In the genomic region with DNA sequence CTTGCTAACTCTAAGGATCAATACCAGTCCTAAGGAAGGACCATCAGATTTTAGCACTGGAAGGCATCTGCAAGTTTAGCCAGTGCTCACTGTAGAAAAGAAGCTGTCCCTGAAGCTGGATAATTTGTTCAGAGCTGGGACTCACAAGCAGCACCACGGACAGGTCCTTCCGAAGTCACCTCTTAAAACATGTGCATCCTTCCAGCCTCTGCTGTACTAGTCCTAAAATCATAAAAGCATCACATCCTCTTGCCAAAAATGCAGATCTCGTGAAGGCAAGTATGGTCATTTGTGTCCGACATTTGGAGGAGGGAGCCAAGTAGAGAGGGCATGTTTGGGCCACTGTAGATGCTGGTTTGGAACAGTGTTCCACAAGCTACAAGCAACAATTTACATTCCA, we compare ENCODE assay signal across 2 cellular contexts.
A peak's percentile ranks its signal among the peaks of the same experiment; 100 is the strongest.
TF ChIP-seq lines count a peak whose summit lies in the region.

No MANE protein-coding gene starts in this region.

TF ChIP-seq in HepG2, 621 proteins besides CTCF, POLR2A, EP300 and RAD21:
- TF ChIP-seq, protein P1, sequence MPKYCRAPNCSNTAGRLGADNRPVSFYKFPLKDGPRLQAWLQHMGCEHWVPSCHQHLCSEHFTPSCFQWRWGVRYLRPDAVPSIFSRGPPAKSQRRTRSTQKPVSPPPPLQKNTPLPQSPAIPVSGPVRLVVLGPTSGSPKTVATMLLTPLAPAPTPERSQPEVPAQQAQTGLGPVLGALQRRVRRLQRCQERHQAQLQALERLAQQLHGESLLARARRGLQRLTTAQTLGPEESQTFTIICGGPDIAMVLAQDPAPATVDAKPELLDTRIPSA (CRISPR knock-in tag; IDR thresholded peaks at IDR 0.05; ENCODE audit: borderline replicate concordance), result no peak
- TF ChIP-seq, protein P2, sequence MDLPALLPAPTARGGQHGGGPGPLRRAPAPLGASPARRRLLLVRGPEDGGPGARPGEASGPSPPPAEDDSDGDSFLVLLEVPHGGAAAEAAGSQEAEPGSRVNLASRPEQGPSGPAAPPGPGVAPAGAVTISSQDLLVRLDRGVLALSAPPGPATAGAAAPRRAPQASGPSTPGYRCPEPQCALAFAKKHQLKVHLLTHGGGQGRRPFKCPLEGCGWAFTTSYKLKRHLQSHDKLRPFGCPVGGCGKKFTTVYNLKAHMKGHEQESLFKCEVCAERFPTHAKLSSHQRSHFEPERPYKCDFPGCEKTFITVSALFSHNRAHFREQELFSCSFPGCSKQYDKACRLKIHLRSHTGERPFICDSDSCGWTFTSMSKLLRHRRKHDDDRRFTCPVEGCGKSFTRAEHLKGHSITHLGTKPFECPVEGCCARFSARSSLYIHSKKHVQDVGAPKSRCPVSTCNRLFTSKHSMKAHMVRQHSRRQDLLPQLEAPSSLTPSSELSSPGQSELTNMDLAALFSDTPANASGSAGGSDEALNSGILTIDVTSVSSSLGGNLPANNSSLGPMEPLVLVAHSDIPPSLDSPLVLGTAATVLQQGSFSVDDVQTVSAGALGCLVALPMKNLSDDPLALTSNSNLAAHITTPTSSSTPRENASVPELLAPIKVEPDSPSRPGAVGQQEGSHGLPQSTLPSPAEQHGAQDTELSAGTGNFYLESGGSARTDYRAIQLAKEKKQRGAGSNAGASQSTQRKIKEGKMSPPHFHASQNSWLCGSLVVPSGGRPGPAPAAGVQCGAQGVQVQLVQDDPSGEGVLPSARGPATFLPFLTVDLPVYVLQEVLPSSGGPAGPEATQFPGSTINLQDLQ (CRISPR knock-in tag; IDR thresholded peaks at IDR 0.05), result no peak
- TF ChIP-seq GABPB1 (CRISPR knock-in tag; IDR thresholded peaks at IDR 0.05) (no peak), TMF1 (CRISPR knock-in tag; IDR thresholded peaks at IDR 0.05; ENCODE audit: low read depth) (no peak), SIX4 (CRISPR knock-in tag; IDR thresholded peaks at IDR 0.05) (no peak), STAG1 (CRISPR knock-in tag; IDR thresholded peaks at IDR 0.05) (no peak), HNRNPK (IDR thresholded peaks at IDR 0.05; ENCODE audit: low read depth, low read length, poor library complexity, severe bottlenecking) (no peak), KLF12 (CRISPR knock-in tag; IDR thresholded peaks at IDR 0.05; ENCODE audit: borderline replicate concordance) (no peak), TP53 (CRISPR knock-in tag; conservative IDR thresholded peaks at IDR 0.05) (no peak), MIER2 (CRISPR knock-in tag; IDR thresholded peaks at IDR 0.05) (peak; percentile 88)
- TF ChIP-seq, protein P3, sequence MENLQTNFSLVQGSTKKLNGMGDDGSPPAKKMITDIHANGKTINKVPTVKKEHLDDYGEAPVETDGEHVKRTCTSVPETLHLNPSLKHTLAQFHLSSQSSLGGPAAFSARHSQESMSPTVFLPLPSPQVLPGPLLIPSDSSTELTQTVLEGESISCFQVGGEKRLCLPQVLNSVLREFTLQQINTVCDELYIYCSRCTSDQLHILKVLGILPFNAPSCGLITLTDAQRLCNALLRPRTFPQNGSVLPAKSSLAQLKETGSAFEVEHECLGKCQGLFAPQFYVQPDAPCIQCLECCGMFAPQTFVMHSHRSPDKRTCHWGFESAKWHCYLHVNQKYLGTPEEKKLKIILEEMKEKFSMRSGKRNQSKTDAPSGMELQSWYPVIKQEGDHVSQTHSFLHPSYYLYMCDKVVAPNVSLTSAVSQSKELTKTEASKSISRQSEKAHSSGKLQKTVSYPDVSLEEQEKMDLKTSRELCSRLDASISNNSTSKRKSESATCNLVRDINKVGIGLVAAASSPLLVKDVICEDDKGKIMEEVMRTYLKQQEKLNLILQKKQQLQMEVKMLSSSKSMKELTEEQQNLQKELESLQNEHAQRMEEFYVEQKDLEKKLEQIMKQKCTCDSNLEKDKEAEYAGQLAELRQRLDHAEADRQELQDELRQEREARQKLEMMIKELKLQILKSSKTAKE (CRISPR knock-in tag; IDR thresholded peaks at IDR 0.05; ENCODE audit: borderline replicate concordance), result no peak
- TF ChIP-seq, protein P4, sequence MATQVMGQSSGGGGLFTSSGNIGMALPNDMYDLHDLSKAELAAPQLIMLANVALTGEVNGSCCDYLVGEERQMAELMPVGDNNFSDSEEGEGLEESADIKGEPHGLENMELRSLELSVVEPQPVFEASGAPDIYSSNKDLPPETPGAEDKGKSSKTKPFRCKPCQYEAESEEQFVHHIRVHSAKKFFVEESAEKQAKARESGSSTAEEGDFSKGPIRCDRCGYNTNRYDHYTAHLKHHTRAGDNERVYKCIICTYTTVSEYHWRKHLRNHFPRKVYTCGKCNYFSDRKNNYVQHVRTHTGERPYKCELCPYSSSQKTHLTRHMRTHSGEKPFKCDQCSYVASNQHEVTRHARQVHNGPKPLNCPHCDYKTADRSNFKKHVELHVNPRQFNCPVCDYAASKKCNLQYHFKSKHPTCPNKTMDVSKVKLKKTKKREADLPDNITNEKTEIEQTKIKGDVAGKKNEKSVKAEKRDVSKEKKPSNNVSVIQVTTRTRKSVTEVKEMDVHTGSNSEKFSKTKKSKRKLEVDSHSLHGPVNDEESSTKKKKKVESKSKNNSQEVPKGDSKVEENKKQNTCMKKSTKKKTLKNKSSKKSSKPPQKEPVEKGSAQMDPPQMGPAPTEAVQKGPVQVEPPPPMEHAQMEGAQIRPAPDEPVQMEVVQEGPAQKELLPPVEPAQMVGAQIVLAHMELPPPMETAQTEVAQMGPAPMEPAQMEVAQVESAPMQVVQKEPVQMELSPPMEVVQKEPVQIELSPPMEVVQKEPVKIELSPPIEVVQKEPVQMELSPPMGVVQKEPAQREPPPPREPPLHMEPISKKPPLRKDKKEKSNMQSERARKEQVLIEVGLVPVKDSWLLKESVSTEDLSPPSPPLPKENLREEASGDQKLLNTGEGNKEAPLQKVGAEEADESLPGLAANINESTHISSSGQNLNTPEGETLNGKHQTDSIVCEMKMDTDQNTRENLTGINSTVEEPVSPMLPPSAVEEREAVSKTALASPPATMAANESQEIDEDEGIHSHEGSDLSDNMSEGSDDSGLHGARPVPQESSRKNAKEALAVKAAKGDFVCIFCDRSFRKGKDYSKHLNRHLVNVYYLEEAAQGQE (IDR thresholded peaks at IDR 0.05; ENCODE audit: borderline replicate concordance in 1 of 2, low read depth in 1 of 2, low read length in 2 of 2), result peak; percentile 41 to 89
- TF ChIP-seq, protein P5, sequence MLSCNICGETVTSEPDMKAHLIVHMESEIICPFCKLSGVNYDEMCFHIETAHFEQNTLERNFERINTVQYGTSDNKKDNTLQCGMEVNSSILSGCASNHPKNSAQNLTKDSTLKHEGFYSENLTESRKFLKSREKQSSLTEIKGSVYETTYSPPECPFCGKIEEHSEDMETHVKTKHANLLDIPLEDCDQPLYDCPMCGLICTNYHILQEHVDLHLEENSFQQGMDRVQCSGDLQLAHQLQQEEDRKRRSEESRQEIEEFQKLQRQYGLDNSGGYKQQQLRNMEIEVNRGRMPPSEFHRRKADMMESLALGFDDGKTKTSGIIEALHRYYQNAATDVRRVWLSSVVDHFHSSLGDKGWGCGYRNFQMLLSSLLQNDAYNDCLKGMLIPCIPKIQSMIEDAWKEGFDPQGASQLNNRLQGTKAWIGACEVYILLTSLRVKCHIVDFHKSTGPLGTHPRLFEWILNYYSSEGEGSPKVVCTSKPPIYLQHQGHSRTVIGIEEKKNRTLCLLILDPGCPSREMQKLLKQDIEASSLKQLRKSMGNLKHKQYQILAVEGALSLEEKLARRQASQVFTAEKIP (CRISPR knock-in tag; IDR thresholded peaks at IDR 0.05; ENCODE audit: borderline replicate concordance), result no peak

TF ChIP-seq in H1, 55 proteins besides CTCF, POLR2A, EP300 and RAD21:
- TF ChIP-seq TBP (IDR thresholded peaks at IDR 0.05; ENCODE audit: low read depth, low read length) (no peak), CREB1 (IDR thresholded peaks at IDR 0.05) (no peak), FOSL1 (IDR thresholded peaks at IDR 0.05; ENCODE audit: insufficient read depth, low read depth, low read length) (no peak), ZNF274 (IDR thresholded peaks at IDR 0.05; ENCODE audit: borderline replicate concordance, extremely low read depth, low read length) (no peak), CBX5 (IDR thresholded peaks at IDR 0.05; ENCODE audit: low read depth, low read length) (no peak), HDAC6 (IDR thresholded peaks at IDR 0.05; ENCODE audit: low read depth, low read length) (no peak), KDM5A (IDR thresholded peaks at IDR 0.05; ENCODE audit: low read length) (no peak), BCL11A (IDR thresholded peaks at IDR 0.05; ENCODE audit: low read depth in 2 of 2, low read length in 2 of 2) (no peak), SIRT6 (IDR thresholded peaks at IDR 0.05; ENCODE audit: low read length) (no peak), SP2 (IDR thresholded peaks at IDR 0.05; ENCODE audit: low read length) (no peak), SIX5 (IDR thresholded peaks at IDR 0.05; ENCODE audit: low read depth, low read length) (no peak), TAF7 (optimal IDR thresholded peaks at IDR 0.05; ENCODE audit: borderline replicate concordance, low read depth, low read length) (no peak), GTF2F1 (IDR thresholded peaks at IDR 0.05; ENCODE audit: borderline replicate concordance, low read depth, low read length) (no peak), RNF2 (IDR thresholded peaks at IDR 0.05; ENCODE audit: borderline replicate concordance, low read depth, low read length, missing control alignments, poor library complexity, severe bottlenecking) (no peak)
- TF ChIP-seq, protein P6, sequence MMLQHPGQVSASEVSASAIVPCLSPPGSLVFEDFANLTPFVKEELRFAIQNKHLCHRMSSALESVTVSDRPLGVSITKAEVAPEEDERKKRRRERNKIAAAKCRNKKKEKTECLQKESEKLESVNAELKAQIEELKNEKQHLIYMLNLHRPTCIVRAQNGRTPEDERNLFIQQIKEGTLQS (IDR thresholded peaks at IDR 0.05; ENCODE audit: insufficient read depth, low read depth, low read length), result no peak
- TF ChIP-seq, protein P7, sequence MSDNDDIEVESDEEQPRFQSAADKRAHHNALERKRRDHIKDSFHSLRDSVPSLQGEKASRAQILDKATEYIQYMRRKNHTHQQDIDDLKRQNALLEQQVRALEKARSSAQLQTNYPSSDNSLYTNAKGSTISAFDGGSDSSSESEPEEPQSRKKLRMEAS (IDR thresholded peaks at IDR 0.05), result no peak
- TF ChIP-seq, protein P8, sequence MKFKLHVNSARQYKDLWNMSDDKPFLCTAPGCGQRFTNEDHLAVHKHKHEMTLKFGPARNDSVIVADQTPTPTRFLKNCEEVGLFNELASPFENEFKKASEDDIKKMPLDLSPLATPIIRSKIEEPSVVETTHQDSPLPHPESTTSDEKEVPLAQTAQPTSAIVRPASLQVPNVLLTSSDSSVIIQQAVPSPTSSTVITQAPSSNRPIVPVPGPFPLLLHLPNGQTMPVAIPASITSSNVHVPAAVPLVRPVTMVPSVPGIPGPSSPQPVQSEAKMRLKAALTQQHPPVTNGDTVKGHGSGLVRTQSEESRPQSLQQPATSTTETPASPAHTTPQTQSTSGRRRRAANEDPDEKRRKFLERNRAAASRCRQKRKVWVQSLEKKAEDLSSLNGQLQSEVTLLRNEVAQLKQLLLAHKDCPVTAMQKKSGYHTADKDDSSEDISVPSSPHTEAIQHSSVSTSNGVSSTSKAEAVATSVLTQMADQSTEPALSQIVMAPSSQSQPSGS (IDR thresholded peaks at IDR 0.05; ENCODE audit: low read length), result no peak
- TF ChIP-seq, protein P9, sequence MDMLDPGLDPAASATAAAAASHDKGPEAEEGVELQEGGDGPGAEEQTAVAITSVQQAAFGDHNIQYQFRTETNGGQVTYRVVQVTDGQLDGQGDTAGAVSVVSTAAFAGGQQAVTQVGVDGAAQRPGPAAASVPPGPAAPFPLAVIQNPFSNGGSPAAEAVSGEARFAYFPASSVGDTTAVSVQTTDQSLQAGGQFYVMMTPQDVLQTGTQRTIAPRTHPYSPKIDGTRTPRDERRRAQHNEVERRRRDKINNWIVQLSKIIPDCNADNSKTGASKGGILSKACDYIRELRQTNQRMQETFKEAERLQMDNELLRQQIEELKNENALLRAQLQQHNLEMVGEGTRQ (IDR thresholded peaks at IDR 0.05; ENCODE audit: low read length), result no peak
